In genomic region chr19:18281082-18282020, GRCh38 we compare ENCODE assay signal across 1 cellular context.
TF ChIP-seq lines count a peak whose summit lies in the region.

TSS of gene JUND (minus strand) at chr19:18281622. CDS start at chr19:18281484, 138 bp downstream.

TF ChIP-seq in WTC11, 78 proteins besides CTCF, POLR2A, EP300 and RAD21 (continued from another document):
- TF ChIP-seq, protein P1, sequence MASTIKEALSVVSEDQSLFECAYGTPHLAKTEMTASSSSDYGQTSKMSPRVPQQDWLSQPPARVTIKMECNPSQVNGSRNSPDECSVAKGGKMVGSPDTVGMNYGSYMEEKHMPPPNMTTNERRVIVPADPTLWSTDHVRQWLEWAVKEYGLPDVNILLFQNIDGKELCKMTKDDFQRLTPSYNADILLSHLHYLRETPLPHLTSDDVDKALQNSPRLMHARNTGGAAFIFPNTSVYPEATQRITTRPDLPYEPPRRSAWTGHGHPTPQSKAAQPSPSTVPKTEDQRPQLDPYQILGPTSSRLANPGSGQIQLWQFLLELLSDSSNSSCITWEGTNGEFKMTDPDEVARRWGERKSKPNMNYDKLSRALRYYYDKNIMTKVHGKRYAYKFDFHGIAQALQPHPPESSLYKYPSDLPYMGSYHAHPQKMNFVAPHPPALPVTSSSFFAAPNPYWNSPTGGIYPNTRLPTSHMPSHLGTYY (CRISPR knock-in tag; IDR thresholded peaks at IDR 0.05) = peak; percentile 79; the same call in 1 of the 2 replicates
- TF ChIP-seq, protein P2, sequence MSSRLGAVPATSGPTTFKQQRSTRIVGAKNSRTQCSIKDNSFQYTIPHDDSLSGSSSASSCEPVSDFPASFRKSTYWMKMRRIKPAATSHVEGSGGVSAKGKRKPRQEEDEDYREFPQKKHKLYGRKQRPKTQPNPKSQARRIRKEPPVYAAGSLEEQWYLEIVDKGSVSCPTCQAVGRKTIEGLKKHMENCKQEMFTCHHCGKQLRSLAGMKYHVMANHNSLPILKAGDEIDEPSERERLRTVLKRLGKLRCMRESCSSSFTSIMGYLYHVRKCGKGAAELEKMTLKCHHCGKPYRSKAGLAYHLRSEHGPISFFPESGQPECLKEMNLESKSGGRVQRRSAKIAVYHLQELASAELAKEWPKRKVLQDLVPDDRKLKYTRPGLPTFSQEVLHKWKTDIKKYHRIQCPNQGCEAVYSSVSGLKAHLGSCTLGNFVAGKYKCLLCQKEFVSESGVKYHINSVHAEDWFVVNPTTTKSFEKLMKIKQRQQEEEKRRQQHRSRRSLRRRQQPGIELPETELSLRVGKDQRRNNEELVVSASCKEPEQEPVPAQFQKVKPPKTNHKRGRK (CRISPR knock-in tag; IDR thresholded peaks at IDR 0.05; ENCODE audit: borderline replicate concordance) = no peak
- TF ChIP-seq ZNF532 (CRISPR knock-in tag; IDR thresholded peaks at IDR 0.05; ENCODE audit: borderline replicate concordance) (no peak), TP53 (CRISPR knock-in tag; IDR thresholded peaks at IDR 0.05) (peak; percentile 70; the same call in 1 of the 2 replicates), ZBTB43 (CRISPR knock-in tag; IDR thresholded peaks at IDR 0.05) (peak; percentile 59; the same call in 1 of the 2 replicates), ZNF263 (CRISPR knock-in tag; IDR thresholded peaks at IDR 0.05; ENCODE audit: low read depth) (0 out of 2 replicates have a peak, but pooled peaks have one; percentile 14), ZNF416 (CRISPR knock-in tag; IDR thresholded peaks at IDR 0.05) (peak; percentile 87; the same call in 1 of the 2 replicates), CREM (CRISPR knock-in tag; IDR thresholded peaks at IDR 0.05) (no peak; the same call in 1 of the 2 replicates), ZNF423 (CRISPR knock-in tag; IDR thresholded peaks at IDR 0.05) (peak; percentile 90), EMX1 (CRISPR knock-in tag; IDR thresholded peaks at IDR 0.05) (peak; percentile 84; the same call in 1 of the 2 replicates), JUN (CRISPR knock-in tag; IDR thresholded peaks at IDR 0.05) (peak; percentile 19; the same call in 1 of the 2 replicates), NR1H2 (CRISPR knock-in tag; IDR thresholded peaks at IDR 0.05) (no peak), NFE2L1 (CRISPR knock-in tag; IDR thresholded peaks at IDR 0.05) (0 out of 2 replicates have a peak, but pooled peaks have one; percentile 48), TEAD1 (CRISPR knock-in tag; IDR thresholded peaks at IDR 0.05) (peak; percentile 57; the same call in 1 of the 2 replicates), KAT7 (CRISPR knock-in tag; IDR thresholded peaks at IDR 0.05; ENCODE audit: borderline replicate concordance) (no peak), TCF7 (CRISPR knock-in tag; IDR thresholded peaks at IDR 0.05; ENCODE audit: low read depth) (no peak), NFATC4 (CRISPR knock-in tag; IDR thresholded peaks at IDR 0.05) (peak; percentile 87; the same call in 1 of the 2 replicates), PRRX2 (CRISPR knock-in tag; IDR thresholded peaks at IDR 0.05) (peak; percentile 79; the same call in 1 of the 2 replicates), ARID4B (CRISPR knock-in tag; IDR thresholded peaks at IDR 0.05; ENCODE audit: borderline replicate concordance) (peak; percentile 19), ZNF317 (CRISPR knock-in tag; IDR thresholded peaks at IDR 0.05; ENCODE audit: borderline replicate concordance, low read depth) (no peak)
- TF ChIP-seq, protein P3, sequence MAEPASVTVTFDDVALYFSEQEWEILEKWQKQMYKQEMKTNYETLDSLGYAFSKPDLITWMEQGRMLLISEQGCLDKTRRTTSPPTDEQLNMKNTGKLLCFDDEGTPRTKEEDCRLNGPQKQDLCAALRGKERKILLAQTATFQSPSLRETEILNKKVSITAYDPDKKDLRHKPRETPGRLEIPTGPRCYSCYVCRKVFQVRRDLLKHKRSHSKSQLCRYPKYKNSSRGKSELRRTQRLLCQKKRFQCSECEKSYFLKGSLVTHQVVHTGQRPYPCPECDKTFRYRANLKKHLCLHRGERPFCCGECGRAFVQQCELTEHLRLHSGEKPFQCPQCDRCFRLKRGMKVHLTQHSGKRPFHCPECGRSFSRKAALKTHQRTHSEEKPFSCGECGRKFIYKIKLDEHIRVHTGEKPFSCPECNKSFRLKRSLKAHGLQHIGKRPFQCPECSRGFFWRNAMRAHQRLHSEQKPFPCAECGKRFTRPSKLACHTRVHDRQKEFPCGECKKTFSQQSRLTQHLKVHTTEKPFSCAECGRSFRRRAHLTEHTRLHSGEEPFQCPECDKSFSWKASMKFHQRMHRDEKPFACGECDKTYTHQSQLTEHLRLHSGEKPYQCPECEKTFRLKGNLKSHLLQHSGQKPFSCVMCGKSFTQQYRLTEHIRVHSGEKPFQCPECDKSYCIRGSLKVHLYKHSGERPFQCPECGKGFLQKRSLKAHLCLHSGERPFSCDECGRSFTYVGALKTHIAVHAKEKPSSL (CRISPR knock-in tag; conservative IDR thresholded peaks at IDR 0.05) = no peak
- TF ChIP-seq, protein P4, sequence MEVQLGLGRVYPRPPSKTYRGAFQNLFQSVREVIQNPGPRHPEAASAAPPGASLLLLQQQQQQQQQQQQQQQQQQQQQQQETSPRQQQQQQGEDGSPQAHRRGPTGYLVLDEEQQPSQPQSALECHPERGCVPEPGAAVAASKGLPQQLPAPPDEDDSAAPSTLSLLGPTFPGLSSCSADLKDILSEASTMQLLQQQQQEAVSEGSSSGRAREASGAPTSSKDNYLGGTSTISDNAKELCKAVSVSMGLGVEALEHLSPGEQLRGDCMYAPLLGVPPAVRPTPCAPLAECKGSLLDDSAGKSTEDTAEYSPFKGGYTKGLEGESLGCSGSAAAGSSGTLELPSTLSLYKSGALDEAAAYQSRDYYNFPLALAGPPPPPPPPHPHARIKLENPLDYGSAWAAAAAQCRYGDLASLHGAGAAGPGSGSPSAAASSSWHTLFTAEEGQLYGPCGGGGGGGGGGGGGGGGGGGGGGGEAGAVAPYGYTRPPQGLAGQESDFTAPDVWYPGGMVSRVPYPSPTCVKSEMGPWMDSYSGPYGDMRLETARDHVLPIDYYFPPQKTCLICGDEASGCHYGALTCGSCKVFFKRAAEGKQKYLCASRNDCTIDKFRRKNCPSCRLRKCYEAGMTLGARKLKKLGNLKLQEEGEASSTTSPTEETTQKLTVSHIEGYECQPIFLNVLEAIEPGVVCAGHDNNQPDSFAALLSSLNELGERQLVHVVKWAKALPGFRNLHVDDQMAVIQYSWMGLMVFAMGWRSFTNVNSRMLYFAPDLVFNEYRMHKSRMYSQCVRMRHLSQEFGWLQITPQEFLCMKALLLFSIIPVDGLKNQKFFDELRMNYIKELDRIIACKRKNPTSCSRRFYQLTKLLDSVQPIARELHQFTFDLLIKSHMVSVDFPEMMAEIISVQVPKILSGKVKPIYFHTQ (CRISPR knock-in tag; IDR thresholded peaks at IDR 0.05) = no peak
- TF ChIP-seq, protein P5, sequence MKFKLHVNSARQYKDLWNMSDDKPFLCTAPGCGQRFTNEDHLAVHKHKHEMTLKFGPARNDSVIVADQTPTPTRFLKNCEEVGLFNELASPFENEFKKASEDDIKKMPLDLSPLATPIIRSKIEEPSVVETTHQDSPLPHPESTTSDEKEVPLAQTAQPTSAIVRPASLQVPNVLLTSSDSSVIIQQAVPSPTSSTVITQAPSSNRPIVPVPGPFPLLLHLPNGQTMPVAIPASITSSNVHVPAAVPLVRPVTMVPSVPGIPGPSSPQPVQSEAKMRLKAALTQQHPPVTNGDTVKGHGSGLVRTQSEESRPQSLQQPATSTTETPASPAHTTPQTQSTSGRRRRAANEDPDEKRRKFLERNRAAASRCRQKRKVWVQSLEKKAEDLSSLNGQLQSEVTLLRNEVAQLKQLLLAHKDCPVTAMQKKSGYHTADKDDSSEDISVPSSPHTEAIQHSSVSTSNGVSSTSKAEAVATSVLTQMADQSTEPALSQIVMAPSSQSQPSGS (CRISPR knock-in tag; IDR thresholded peaks at IDR 0.05; ENCODE audit: borderline replicate concordance, low read depth) = peak; percentile 81; the same call in 1 of the 2 replicates
- TF ChIP-seq, protein P6, sequence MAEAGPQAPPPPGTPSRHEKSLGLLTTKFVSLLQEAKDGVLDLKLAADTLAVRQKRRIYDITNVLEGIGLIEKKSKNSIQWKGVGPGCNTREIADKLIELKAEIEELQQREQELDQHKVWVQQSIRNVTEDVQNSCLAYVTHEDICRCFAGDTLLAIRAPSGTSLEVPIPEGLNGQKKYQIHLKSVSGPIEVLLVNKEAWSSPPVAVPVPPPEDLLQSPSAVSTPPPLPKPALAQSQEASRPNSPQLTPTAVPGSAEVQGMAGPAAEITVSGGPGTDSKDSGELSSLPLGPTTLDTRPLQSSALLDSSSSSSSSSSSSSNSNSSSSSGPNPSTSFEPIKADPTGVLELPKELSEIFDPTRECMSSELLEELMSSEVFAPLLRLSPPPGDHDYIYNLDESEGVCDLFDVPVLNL (CRISPR knock-in tag; IDR thresholded peaks at IDR 0.05; ENCODE audit: borderline replicate concordance, low read depth) = peak; percentile 71; the same call in 1 of the 2 replicates
